ENCODE assay signal across 8 cellular contexts in the genomic region with DNA sequence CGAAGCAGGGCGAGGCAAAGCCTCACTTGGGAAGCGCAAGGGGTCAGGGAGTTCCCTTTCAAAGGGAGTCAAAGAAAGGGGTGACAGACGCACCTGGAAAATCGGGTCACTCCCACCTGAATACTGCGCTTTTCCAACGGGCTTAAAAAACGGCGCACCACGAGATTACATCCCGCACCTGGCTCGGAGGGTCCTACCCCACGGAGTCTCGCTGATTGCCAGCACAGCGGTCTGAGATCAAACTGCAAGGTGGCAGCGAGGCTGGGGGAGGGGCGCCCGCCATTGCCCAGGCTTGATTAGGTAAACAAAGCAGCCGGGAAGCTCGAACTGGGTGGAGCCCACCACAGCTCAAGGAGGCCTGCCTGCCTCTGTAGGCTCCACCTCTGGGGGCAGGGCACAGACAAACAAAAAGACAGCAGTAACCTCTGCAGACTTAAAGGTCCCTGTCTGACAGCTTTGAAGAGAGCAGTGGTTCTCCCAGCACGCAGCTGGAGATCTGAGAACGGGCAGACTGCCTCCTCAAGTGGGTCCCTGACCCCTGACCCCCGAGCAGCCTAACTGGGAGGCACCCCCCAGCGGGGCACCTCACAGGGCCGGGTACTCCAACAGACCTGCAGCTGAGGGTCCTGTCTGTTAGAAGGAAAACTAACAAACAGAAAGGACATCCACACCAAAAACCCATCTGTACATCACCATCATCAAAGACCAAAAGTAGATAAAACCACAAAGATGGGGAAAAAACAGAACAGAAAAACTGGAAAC.
A peak's percentile ranks its signal among the peaks of the same experiment; 100 is the strongest.
DNase-seq lines count a peak whose midpoint lies in the region; ATAC-seq, FAIRE-seq and TF ChIP-seq lines count a peak whose summit lies in the region.
"Not testable (repeated sequence)": the region's sequence is repeated elsewhere in the genome, so short reads cannot be mapped to it uniquely, and the experiment has no call there.

No MANE protein-coding gene starts in this region.

- peaks cover 10% of the 10 kb centered on the region for H3K4me1 Mint-ChIP-seq in CD8-positive, alpha-beta T cell (ENCODE audit: low read depth)
- H3K4me1 Mint-ChIP-seq in activated CD4-positive, alpha-beta memory T cell treated with anti-CD3 and anti-CD28 coated beads, Interleukin-2, amount 10 ng/mL, durations not matched to agents 7 days and 5 days; stimulated activated memory B cell treated with anti-CD40 and anti-IgM and Interleukin-4, amounts not matched to agents 10 μg/mL and 1 μg/mL and 100 μg/mL, for 72 hours: not testable (repeated sequence)
- H3K4me1 Mint-ChIP-seq in nephron, result peaks cover 12% of the 10 kb centered on the region

- H3K4me2 ChIP-seq in mammary epithelial cell (ENCODE audit: insufficient read depth, low read depth, low read length) (peak overlapping the region; percentile 47), keratinocyte (ENCODE audit: control insufficient read depth, extremely low read depth, insufficient read depth, low read depth, low read length) (peak overlapping the region; percentile 33)

- peak overlapping the region; percentile 73 for H3K4me3 Mint-ChIP-seq in CD8-positive, alpha-beta T cell
- peak overlapping the region; percentile 21 for H3K4me3 Mint-ChIP-seq in activated CD4-positive, alpha-beta memory T cell treated with anti-CD3 and anti-CD28 coated beads, Interleukin-2, amount 10 ng/mL, durations not matched to agents 7 days and 5 days
- H3K4me3 Mint-ChIP-seq in nephron, result peak overlapping the region; percentile 83 to 87 (median 84)
- peak overlapping the region; percentile 83 for H3K4me3 Mint-ChIP-seq in stimulated activated memory B cell treated with anti-CD40 and anti-IgM and Interleukin-4, amounts not matched to agents 10 μg/mL and 1 μg/mL and 100 μg/mL, for 72 hours

- H3K36me3 Mint-ChIP-seq in CD8-positive, alpha-beta T cell; activated CD4-positive, alpha-beta memory T cell treated with anti-CD3 and anti-CD28 coated beads, Interleukin-2, amount 10 ng/mL, durations not matched to agents 7 days and 5 days (ENCODE audit: low read depth); nephron (ENCODE audit: low read depth); stimulated activated memory B cell treated with anti-CD40 and anti-IgM and Interleukin-4, amounts not matched to agents 10 μg/mL and 1 μg/mL and 100 μg/mL, for 72 hours: not testable (repeated sequence)

- H3K9me3 ChIP-seq in CD8-positive, alpha-beta T cell (ENCODE audit: low read length); mammary epithelial cell (replicated peaks; ENCODE audit: insufficient read depth, low read length); keratinocyte (ENCODE audit: control insufficient read depth, low read depth, low read length): not testable (repeated sequence)

- BruUV-seq in mammary epithelial cell (replicated peaks; lab: Mats Ljungman, UMichigan), result not testable (repeated sequence)

- H3K4me3 ChIP-seq in CD8-positive, alpha-beta T cell (ENCODE audit: low read depth, low read length), result not testable (repeated sequence)
- H3K4me3 ChIP-seq in mammary epithelial cell (replicated peaks in 1 of 3; ENCODE audit: insufficient read depth in 1 of 3, low read depth in 2 of 3, low read length in 3 of 3) (peak overlapping the region in 1 of 3 experiments; percentile 26), fibroblast of villous mesenchyme (ENCODE audit: low read depth, low read length) (peak overlapping the region; percentile 21), keratinocyte (ENCODE audit: control insufficient read depth in 2 of 3, extremely low read depth in 1 of 3, insufficient read depth in 2 of 3, low read depth in 1 of 3, low read length in 3 of 3) (peak overlapping the region in 1 of 3 experiments; percentile 20)

- CTCF ChIA-PET in CD8-positive, alpha-beta T cell (lab: Charles Lee); activated CD4-positive, alpha-beta memory T cell treated with anti-CD3 and anti-CD28 coated beads, Interleukin-2, amount 10 ng/mL, durations not matched to agents 7 days and 5 days (lab: Charles Lee); mammary epithelial cell (lab: Charles Lee; ENCODE audit: low non-redundant PET): not testable (repeated sequence)

- H3K9me3 Mint-ChIP-seq in CD8-positive, alpha-beta T cell; activated CD4-positive, alpha-beta memory T cell treated with anti-CD3 and anti-CD28 coated beads, Interleukin-2, amount 10 ng/mL, durations not matched to agents 7 days and 5 days; nephron; stimulated activated memory B cell treated with anti-CD40 and anti-IgM and Interleukin-4, amounts not matched to agents 10 μg/mL and 1 μg/mL and 100 μg/mL, for 72 hours: not testable (repeated sequence)

- 57% methylated on average over 16 of the region's 25 CpGs for WGBS in mammary epithelial cell (ENCODE audit: low coverage, missing lambda C conversion rate)

- H3K27ac ChIP-seq in CD8-positive, alpha-beta T cell (ENCODE audit: low read depth, low read length); mammary epithelial cell (ENCODE audit: insufficient read depth, low read depth, low read length): not testable (repeated sequence)
- peak overlapping the region; percentile 12 for H3K27ac ChIP-seq in keratinocyte (ENCODE audit: control insufficient read depth, insufficient read depth, low read length)

- not testable (repeated sequence) for H3K27me3 Mint-ChIP-seq in CD8-positive, alpha-beta T cell (ENCODE audit: low read depth); activated CD4-positive, alpha-beta memory T cell treated with anti-CD3 and anti-CD28 coated beads, Interleukin-2, amount 10 ng/mL, durations not matched to agents 7 days and 5 days; nephron (ENCODE audit: low read depth); stimulated activated memory B cell treated with anti-CD40 and anti-IgM and Interleukin-4, amounts not matched to agents 10 μg/mL and 1 μg/mL and 100 μg/mL, for 72 hours

- H4K20me1 ChIP-seq in mammary epithelial cell (ENCODE audit: insufficient read depth, low read length); keratinocyte (ENCODE audit: control insufficient read depth, extremely low read depth, insufficient read depth, low read length): not testable (repeated sequence)

- H3K27me3 ChIP-seq in CD8-positive, alpha-beta T cell (ENCODE audit: insufficient read depth, low read length); mammary epithelial cell (ENCODE audit: insufficient read depth, low read length); keratinocyte (ENCODE audit: control insufficient read depth, extremely low read depth, insufficient read depth, low read length): not testable (repeated sequence)

- not testable (repeated sequence) for ATAC-seq in CD8-positive, alpha-beta T cell; stimulated activated memory B cell treated with anti-CD40 and anti-IgM and Interleukin-4, amounts not matched to agents 10 μg/mL and 1 μg/mL and 100 μg/mL, for 72 hours

- H3K79me2 ChIP-seq in mammary epithelial cell (ENCODE audit: insufficient read depth, low read length); keratinocyte (ENCODE audit: control insufficient read depth, insufficient read depth, low read length): not testable (repeated sequence)

- H3K27ac Mint-ChIP-seq in CD8-positive, alpha-beta T cell, result peak overlapping the region; percentile 85
- not testable (repeated sequence) for H3K27ac Mint-ChIP-seq in activated CD4-positive, alpha-beta memory T cell treated with anti-CD3 and anti-CD28 coated beads, Interleukin-2, amount 10 ng/mL, durations not matched to agents 7 days and 5 days
- H3K27ac Mint-ChIP-seq in nephron, result peak overlapping the region; percentile 75 to 89 (median 76)
- H3K27ac Mint-ChIP-seq in stimulated activated memory B cell treated with anti-CD40 and anti-IgM and Interleukin-4, amounts not matched to agents 10 μg/mL and 1 μg/mL and 100 μg/mL, for 72 hours, result peak overlapping the region; percentile 77

- in situ Hi-C loops in mammary epithelial cell (cut with MboI; ENCODE audit: low sequenced_read_pairs in 2 of 2), result not testable (repeated sequence)

- peak overlapping the region; percentile 65 for H2AFZ ChIP-seq in mammary epithelial cell (ENCODE audit: low read depth, low read length)
- peak overlapping the region; percentile 59 for H2AFZ ChIP-seq in keratinocyte (ENCODE audit: control insufficient read depth, low read length)

- H3K36me3 ChIP-seq in CD8-positive, alpha-beta T cell (ENCODE audit: insufficient read depth, low read length); mammary epithelial cell (ENCODE audit: insufficient read depth, low read length); keratinocyte (ENCODE audit: control insufficient read depth in 2 of 2, extremely low read depth in 1 of 2, insufficient read depth in 2 of 2, low read length in 2 of 2): not testable (repeated sequence)

- POLR2A ChIA-PET in CD8-positive, alpha-beta T cell (lab: Charles Lee), result interaction anchor here (0.7 kb wide), 1 partner anchor 405 kb away, joined by 3 read pairs; no protein-coding TSS in a partner anchor
- POLR2A ChIA-PET in activated CD4-positive, alpha-beta memory T cell treated with anti-CD3 and anti-CD28 coated beads, Interleukin-2, amount 10 ng/mL, durations not matched to agents 7 days and 5 days (lab: Charles Lee), result not testable (repeated sequence)

- TF ChIP-seq CTCF in CD8-positive, alpha-beta T cell (IDR thresholded peaks at IDR 0.05); mammary epithelial cell (conservative IDR thresholded peaks at IDR 0.05 in 1 of 2, IDR thresholded peaks at IDR 0.05 in 1 of 2; ENCODE audit: extremely low read depth in 1 of 2, insufficient read depth in 1 of 2, low read depth in 1 of 2, low read length in 2 of 2); fibroblast of villous mesenchyme (IDR thresholded peaks at IDR 0.05; ENCODE audit: insufficient read depth, low read depth, low read length); keratinocyte (optimal IDR thresholded peaks at IDR 0.05 in 1 of 3, IDR thresholded peaks at IDR 0.05 in 1 of 3, conservative IDR thresholded peaks at IDR 0.05 in 1 of 3; ENCODE audit: extremely low read depth in 1 of 3, insufficient read depth in 2 of 3, low read length in 3 of 3); nephron (IDR thresholded peaks at IDR 0.05; ENCODE audit: unreplicated experiment in 3 of 3): not testable (repeated sequence)

- H3K4me1 ChIP-seq in CD8-positive, alpha-beta T cell (ENCODE audit: insufficient read depth, low read length); mammary epithelial cell (ENCODE audit: insufficient read depth, low read length); keratinocyte (ENCODE audit: control insufficient read depth, extremely low read depth, insufficient read depth, low read length): not testable (repeated sequence)

- not testable (repeated sequence) for H3K9ac ChIP-seq in mammary epithelial cell (ENCODE audit: insufficient read depth, low read length)
- H3K9ac ChIP-seq in keratinocyte (ENCODE audit: control insufficient read depth, extremely low read depth, insufficient read depth, low read length), result peak overlapping the region; percentile 43

- intact Hi-C loops in CD8-positive, alpha-beta T cell (cut with DNase I, micrococcal nuclease); mammary epithelial cell (cut with micrococcal nuclease): not testable (repeated sequence)

- H3K9me1 ChIP-seq in keratinocyte (ENCODE audit: control insufficient read depth, extremely low read depth, insufficient read depth, low read length), result not testable (repeated sequence)

- not testable (repeated sequence) for FAIRE-seq in keratinocyte (lab: Jason Lieb, UNC)

- dilution Hi-C loops in mammary epithelial cell (cut with HindIII; ENCODE audit: low sequenced_read_pairs); keratinocyte (cut with MboI; ENCODE audit: extremely low pct_ligation_motif_present, low sequenced_read_pairs): not testable (repeated sequence)

- not testable (repeated sequence) for DNase-seq in CD8-positive, alpha-beta T cell; activated CD4-positive, alpha-beta memory T cell treated with anti-CD3 and anti-CD28 coated beads, Interleukin-2, amount 10 ng/mL, durations not matched to agents 7 days and 5 days; fibroblast of villous mesenchyme (ENCODE audit: low read depth); keratinocyte (ENCODE audit: low read depth, low spot score)
- DNase-seq in NCI-H146 (lab: John Stamatoyannopoulos, UW) (peak; percentile 34), mammary epithelial cell (peak; percentile 8)

Comparison
In these comparisons a context has a peak if more than half of its experiments do, and no peak if none do; other contexts are left out.
1. H3K4me3 Mint-ChIP-seq: peak in every context shown above with its lines; median percentile 84 in nephron; 83 in stimulated activated memory B cell treated with anti-CD40 and anti-IgM and Interleukin-4, amounts not matched to agents 10 μg/mL and 1 μg/mL and 100 μg/mL, for 72 hours; 73 in CD8-positive, alpha-beta T cell; 21 in activated CD4-positive, alpha-beta memory T cell treated with anti-CD3 and anti-CD28 coated beads, Interleukin-2, amount 10 ng/mL, durations not matched to agents 7 days and 5 days.